ENCODE assay signal across 12 cellular contexts in genomic region chr2:239223029-239223329, GRCh38.
DNase-seq lines count a peak whose midpoint lies in the region; ATAC-seq lines count a peak whose summit lies in the region.
"Had no signal": no experiment of that assay in that cellular context is flagged by ENCODE, and none has a peak within 500 bp of the region (broad histone marks: within the 10 kb centered on the region; RNA-seq: fewer than 3 reads in every experiment).

No MANE protein-coding gene starts in this region.

- peak; percentile 57 for DNase-seq in HCEC 1CT
- DNase-seq in T-cell, result no peak
- DNase-seq in left cardiac atrium, result no peak
- DNase-seq in DMS79 (lab: John Stamatoyannopoulos, UW), result no peak
- DNase-seq in mucosa of gallbladder (ENCODE audit: low spot score), result no peak
- DNase-seq in stimulated activated CD4-positive, alpha-beta T cell treated with anti-CD3 and anti-CD28 coated beads, Interleukin-1b, Interleukin-23, amount 100 ng/mL, for 48 hours, result no peak
- DNase-seq in germinal center (ENCODE audit: low spot score), result no peak
- DNase-seq: brain microvascular endothelial cell, MG63, T-helper 9 cell had no signal

- no peak overlapping the region for H3K4me3 ChIP-seq in skeletal muscle satellite cell (ENCODE audit: low read length)
- H3K4me3 ChIP-seq: MG63 had no signal

- H3K4me2 ChIP-seq in skeletal muscle satellite cell (ENCODE audit: low read length), result no peak overlapping the region

- intact Hi-C loops in left cardiac atrium (cut with DNase I), result no loop called here

- peak overlapping the region in 2 of 3 donors; percentile 8 to 78 for H3K4me3 Mint-ChIP-seq in T-cell
- H3K4me3 Mint-ChIP-seq: neural crest cell had no signal

- no peaks in the 10 kb centered on the region for H3K27me3 Mint-ChIP-seq in T-cell

- no peaks in the 10 kb centered on the region for H3K27me3 ChIP-seq in skeletal muscle satellite cell (ENCODE audit: control insufficient read depth, insufficient read depth, low read length)
- H3K27me3 ChIP-seq: brain microvascular endothelial cell, MG63 had no signal

- H3K27ac Mint-ChIP-seq in T-cell, result peak overlapping the region; percentile 56 to 77

- peak overlapping the region; percentile 78 for H3K9ac ChIP-seq in skeletal muscle satellite cell (ENCODE audit: low read depth, low read length)

- POLR2A ChIA-PET in T-cell (lab: Charles Lee), result no interaction called here

- H3K36me3 ChIP-seq in skeletal muscle satellite cell (ENCODE audit: insufficient read depth, low read length), result no peaks in the 10 kb centered on the region
- H3K36me3 ChIP-seq: brain microvascular endothelial cell, MG63 had no signal

- no peak for ATAC-seq in T-cell (replicated peaks in 1 of 4)
- peak; percentile 13 to 19 for ATAC-seq in left cardiac atrium

- H3K36me3 Mint-ChIP-seq in T-cell, result peaks cover 3% of the 10 kb centered on the region

- peaks cover 63% of the 10 kb centered on the region for H3K4me1 ChIP-seq in skeletal muscle satellite cell (ENCODE audit: control insufficient read depth, insufficient read depth, low read length)

- peaks cover 79 to 83% (median 80%) of the 10 kb centered on the region in 3 donors for H3K4me1 Mint-ChIP-seq in T-cell

- H3K9me3 ChIP-seq in skeletal muscle satellite cell (replicated peaks; ENCODE audit: low read length), result no peaks in the 10 kb centered on the region
- H3K9me3 ChIP-seq: MG63 had no signal

- no peaks in the 10 kb centered on the region for H3K9me3 Mint-ChIP-seq in T-cell
- H3K9me3 Mint-ChIP-seq: neural crest cell had no signal

- CTCF ChIA-PET in T-cell (lab: Charles Lee), result no interaction called here

Comparison
In these comparisons a context has a peak if more than half of its experiments do, and no peak if none do; other contexts are left out.
1. ATAC-seq: peak in left cardiac atrium (2 of 2); none in T-cell (0 of 4).